ENCODE assay signal across 13 cellular contexts in the genomic region with DNA sequence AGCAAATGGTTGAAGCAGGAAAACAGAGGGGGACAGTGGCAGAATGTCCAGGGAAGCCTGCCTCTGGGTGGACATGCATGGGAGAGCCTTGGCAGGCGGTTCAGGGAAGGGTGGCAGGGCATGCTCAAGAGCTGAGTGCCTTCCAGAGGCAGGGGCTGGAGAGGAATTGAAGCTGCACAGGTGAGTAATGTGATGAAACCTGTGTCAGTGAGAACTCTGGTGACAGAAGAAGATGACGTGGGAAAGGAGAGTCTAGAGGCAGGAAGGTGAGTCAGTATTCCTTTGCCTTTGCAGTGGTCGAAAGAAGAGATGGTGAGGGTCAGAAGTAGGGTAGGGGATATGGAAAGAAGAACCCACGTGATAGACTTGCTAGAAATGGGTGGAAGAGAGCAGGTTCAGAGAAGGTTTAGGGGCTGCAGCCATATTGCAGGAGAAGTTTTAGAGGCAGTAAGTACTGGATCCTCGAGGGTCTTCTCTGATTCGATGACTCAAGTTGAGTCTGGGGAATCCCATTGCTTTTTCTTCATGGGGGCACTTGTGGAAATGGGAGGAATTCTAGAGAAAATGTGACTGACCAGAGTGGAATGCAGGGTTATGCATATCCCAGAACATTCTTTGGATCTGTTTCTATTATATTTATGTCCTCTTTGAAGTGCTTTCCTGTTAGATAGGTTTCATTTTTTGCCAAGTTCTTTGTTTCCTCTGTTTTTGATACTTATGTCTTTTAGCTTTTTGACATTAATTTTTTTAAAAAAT. TPM values are rescaled to one million over a fixed set of nuclear protein-coding genes. Genes with fewer than 3 reads are reported as not detected.
DNase-seq lines count a peak whose midpoint lies in the region; ATAC-seq, FAIRE-seq and TF ChIP-seq lines count a peak whose summit lies in the region.
"Had no signal": no experiment of that assay in that cellular context is flagged by ENCODE, and none has a peak within 500 bp of the region (broad histone marks: within the 10 kb centered on the region; RNA-seq: fewer than 3 reads in every experiment).

No MANE protein-coding gene starts in this region.

- peak overlapping the region; percentile 4 for H3K4me3 Mint-ChIP-seq in endothelial cell (ENCODE audit: unreplicated experiment)
- H3K4me3 Mint-ChIP-seq: WTC11 had no signal

- H3K9me3 Mint-ChIP-seq in endothelial cell (ENCODE audit: unreplicated experiment), result no peaks in the 10 kb centered on the region
- H3K9me3 Mint-ChIP-seq: WTC11 had no signal

- H3K36me3 Mint-ChIP-seq in endothelial cell (ENCODE audit: low read depth, unreplicated experiment), result peaks cover 38% of the 10 kb centered on the region

- peak; percentile 86 for DNase-seq in EH (ENCODE audit: low read depth)
- peak; percentile 65 for DNase-seq in RPMI7951 (ENCODE audit: low read depth)
- no peak for DNase-seq in endothelial cell (ENCODE audit: low spot score)
- DNase-seq in omental fat pad (ENCODE audit: low spot score), result no peak
- DNase-seq in Right ventricle myocardium inferior (ENCODE audit: missing footprints), result no peak
- DNase-seq in D721Med (ENCODE audit: insufficient read length, low spot score), result no peak
- no peak for DNase-seq in NCI-H187 treated with DMSO at 0.1 percent for 48 hours (lab: John Stamatoyannopoulos, UW)
- DNase-seq: islet precursor cell, small intestine had no signal

- no peak overlapping the region for H3K27ac Mint-ChIP-seq in endothelial cell (ENCODE audit: unreplicated experiment)
- H3K27ac Mint-ChIP-seq: WTC11 had no signal

- TF ChIP-seq CTCF in endothelial cell (IDR thresholded peaks at IDR 0.05; ENCODE audit: unreplicated experiment), result no peak
- TF ChIP-seq CTCF in omental fat pad (IDR thresholded peaks at IDR 0.05), result no peak
- no peak for TF ChIP-seq CTCF in D721Med (IDR thresholded peaks at IDR 0.05; ENCODE audit: insufficient read depth, missing control alignments)

- peaks cover 25% of the 10 kb centered on the region for H3K4me1 Mint-ChIP-seq in endothelial cell (ENCODE audit: unreplicated experiment)
- H3K4me1 Mint-ChIP-seq: WTC11 had no signal

- no peaks in the 10 kb centered on the region for H3K27me3 Mint-ChIP-seq in endothelial cell (ENCODE audit: unreplicated experiment)

- intact Hi-C loops in Right ventricle myocardium inferior (cut with DNase I), result no loop called here

- ATAC-seq in omental fat pad (ENCODE audit: low FRiP score) (peak; percentile 74), Right ventricle myocardium inferior (no peak), GM21786 (IDR thresholded peaks at IDR 0.05; ENCODE audit: unreplicated experiment) (no peak)
- ATAC-seq: WTC11 had no signal

- FAIRE-seq in D721Med (lab: Jason Lieb, UNC), result no peak
- FAIRE-seq: colon, G401.6, small intestine had no signal

RNA-seq across cellular contexts. Expression of gene TMEM87B, which starts 37.4 kb away (rescaled TPM):
- total RNA-seq in RPMI7951 (2014; rRNA removed; shearing (Covaris generic)), result 44.3 and 53.6 TPM in 2 replicates
- 22.6 TPM for total RNA-seq in endothelial cell (ENCODE audit: unreplicated experiment)
- total RNA-seq in omental fat pad, result 10 to 100 TPM; 18.6 to 24.6 (median 22.6) TPM
- 6.5 TPM for total RNA-seq in Right ventricle myocardium inferior

RNA-seq across cellular contexts. Expression of gene FBLN7, which starts 45.7 kb away (rescaled TPM):
- 10.2 and 10.4 TPM in 2 replicates for total RNA-seq in RPMI7951 (2014; rRNA removed; shearing (Covaris generic))
- 0.36 TPM for total RNA-seq in endothelial cell (ENCODE audit: unreplicated experiment)
- total RNA-seq in omental fat pad, result 1 to 10 TPM in 3 of 4 donors, under 1 TPM in 1; 0.44 to 9.5 (median 7.2) TPM
- 0.54 TPM for total RNA-seq in Right ventricle myocardium inferior

Comparison
In these comparisons a context has a peak if more than half of its experiments do, and no peak if none do; other contexts are left out.
1. DNase-seq: peak in EH (single experiment) and RPMI7951 (single experiment); none in endothelial cell (single experiment), omental fat pad (single experiment), Right ventricle myocardium inferior (single experiment), D721Med (single experiment) and NCI-H187 treated with DMSO at 0.1 percent for 48 hours (single experiment).